ENCODE assay signal across 8 cellular contexts in the genomic region with DNA sequence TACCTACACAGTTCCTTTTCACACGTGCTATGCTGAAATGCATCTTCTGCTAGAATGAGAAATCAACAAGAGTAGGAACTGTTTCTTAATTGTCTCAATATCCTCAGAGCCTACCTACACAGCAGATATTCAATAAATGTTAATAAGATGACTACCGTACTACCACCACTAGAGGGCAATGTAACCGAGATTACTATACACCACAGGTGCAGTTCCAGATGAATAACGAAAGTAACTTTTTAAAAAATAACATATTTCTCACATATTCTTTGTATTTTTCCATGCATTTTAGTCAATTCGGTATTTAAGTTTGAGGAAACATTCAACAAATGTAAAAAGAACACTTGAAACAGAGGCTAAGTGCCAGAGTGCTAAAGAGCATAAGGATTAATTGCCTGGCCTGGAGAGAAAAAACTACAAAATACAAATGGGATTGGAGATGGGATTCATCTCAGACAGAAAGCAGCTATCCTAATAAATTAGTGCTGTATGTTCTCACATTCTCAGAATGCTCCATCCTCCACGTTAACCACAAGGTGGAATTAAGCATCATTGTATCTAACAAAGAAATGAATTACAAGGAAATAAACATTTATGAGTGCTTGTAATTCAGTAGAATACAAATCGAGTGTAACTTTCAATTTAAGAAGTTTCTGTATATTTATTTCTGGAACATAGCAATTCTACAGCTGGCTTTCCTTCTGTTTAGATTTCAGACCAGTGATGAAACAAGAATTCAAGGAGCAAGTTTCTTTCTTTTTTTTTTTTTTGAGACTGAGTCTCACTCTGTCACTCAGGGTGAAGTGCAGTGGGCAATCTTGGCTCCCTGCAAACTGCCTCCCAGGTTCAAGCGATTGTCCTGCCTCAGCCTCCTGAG. TPM values are rescaled to one million over a fixed set of nuclear protein-coding genes. Genes with fewer than 3 reads are reported as not detected.
DNase-seq lines count a peak whose midpoint lies in the region; ATAC-seq, FAIRE-seq and TF ChIP-seq lines count a peak whose summit lies in the region.

No MANE protein-coding gene starts in this region.

- DNase-seq in NCI-H510A treated with DMSO at 0.1 percent for 48 hours (lab: John Stamatoyannopoulos, UW) (peak; percentile 75), keratinocyte (ENCODE audit: low read depth, low spot score) (no peak), thoracic aorta (ENCODE audit: low spot score) (no peak)
- no peak for DNase-seq in effector CD8-positive, alpha-beta T cell (lab: John Stamatoyannopoulos, UW)

- peak; percentile 78 for FAIRE-seq in keratinocyte (lab: Jason Lieb, UNC)

- H3K9me2 ChIP-seq in DOHH2 (replicated peaks; ENCODE audit: control insufficient read depth, low read length) = no peaks in the 10 kb centered on the region

- H3K9ac ChIP-seq in keratinocyte (ENCODE audit: control insufficient read depth, extremely low read depth, insufficient read depth, low read length) = no peak overlapping the region

- 0 out of 2 replicates have a peak overlapping the region, but pooled peaks have one; percentile 40 for H3K4me3 ChIP-seq in DOHH2 (ENCODE audit: low read length)
- H3K4me3 ChIP-seq in keratinocyte (ENCODE audit: control insufficient read depth in 2 of 3, extremely low read depth in 1 of 3, insufficient read depth in 2 of 3, low read depth in 1 of 3, low read length in 3 of 3) = no peak overlapping the region
- H3K4me3 ChIP-seq in thoracic aorta = peak overlapping the region; percentile 64

- H3K36me3 Mint-ChIP-seq in brain = no peaks in the 10 kb centered on the region

- dilution Hi-C loops in keratinocyte (cut with MboI; ENCODE audit: extremely low pct_ligation_motif_present, low sequenced_read_pairs) = no loop called here

- peak overlapping the region; percentile 59 for H3K4me2 ChIP-seq in DOHH2 (ENCODE audit: low read length)
- H3K4me2 ChIP-seq in keratinocyte (ENCODE audit: control insufficient read depth, extremely low read depth, insufficient read depth, low read depth, low read length) = peak overlapping the region; percentile 35

- TF ChIP-seq CTCF in DOHH2 (IDR thresholded peaks at IDR 0.05; ENCODE audit: low read depth, low read length, poor library complexity, severe bottlenecking) (peak; percentile 54), brain (conservative IDR thresholded peaks at IDR 0.05) (peak; percentile 70 to 81), keratinocyte (optimal IDR thresholded peaks at IDR 0.05 in 1 of 3, IDR thresholded peaks at IDR 0.05 in 1 of 3, conservative IDR thresholded peaks at IDR 0.05 in 1 of 3; ENCODE audit: extremely low read depth in 1 of 3, insufficient read depth in 2 of 3, low read length in 3 of 3) (peak in 2 of 3 experiments; percentile 31 to 38), thoracic aorta (IDR thresholded peaks at IDR 0.05) (peak; percentile 70)

- H3K9me3 Mint-ChIP-seq in brain = no peaks in the 10 kb centered on the region

- no peaks in the 10 kb centered on the region for H3K79me2 ChIP-seq in DOHH2 (ENCODE audit: control insufficient read depth, low read length)
- H3K79me2 ChIP-seq in keratinocyte (ENCODE audit: control insufficient read depth, insufficient read depth, low read length) = no peaks in the 10 kb centered on the region

- H3K27me3 ChIP-seq in DOHH2 (ENCODE audit: control insufficient read depth, low read length) (peaks cover 18% of the 10 kb centered on the region; the same call in 1 of the 2 replicates), keratinocyte (ENCODE audit: control insufficient read depth, extremely low read depth, insufficient read depth, low read length) (peaks cover 9% of the 10 kb centered on the region), thoracic aorta (replicated peaks; ENCODE audit: insufficient read depth) (no peaks in the 10 kb centered on the region)

- ATAC-seq in GM19397 (IDR thresholded peaks at IDR 0.05; ENCODE audit: unreplicated experiment) = peak; percentile 91
- peak; percentile 90 for ATAC-seq in HG03342 (IDR thresholded peaks at IDR 0.05; ENCODE audit: unreplicated experiment)
- peak; percentile 68 for ATAC-seq in thoracic aorta (ENCODE audit: insufficient number of reproducible peaks, low FRiP score, low read depth)

- H3K9me3 ChIP-seq in DOHH2 (ENCODE audit: control insufficient read depth, insufficient read depth, low read length) (no peaks in the 10 kb centered on the region), keratinocyte (ENCODE audit: control insufficient read depth, low read depth, low read length) (no peaks in the 10 kb centered on the region), thoracic aorta (no peaks in the 10 kb centered on the region)

- H3K27ac Mint-ChIP-seq in brain = peak overlapping the region in 2 of 5 experiments; percentile 37 to 67

- H4K20me1 ChIP-seq in DOHH2 (ENCODE audit: control insufficient read depth, insufficient read depth, low read depth, low read length) (no peaks in the 10 kb centered on the region), keratinocyte (ENCODE audit: control insufficient read depth, extremely low read depth, insufficient read depth, low read length) (no peaks in the 10 kb centered on the region)

- H3K36me3 ChIP-seq in DOHH2 (ENCODE audit: control insufficient read depth, low read length) = no peaks in the 10 kb centered on the region
- H3K36me3 ChIP-seq in keratinocyte (ENCODE audit: control insufficient read depth in 2 of 2, extremely low read depth in 1 of 2, insufficient read depth in 2 of 2, low read length in 2 of 2) = no peaks in the 10 kb centered on the region
- no peaks in the 10 kb centered on the region for H3K36me3 ChIP-seq in thoracic aorta

- H3K4me3 Mint-ChIP-seq in brain = peak overlapping the region in 3 of 5 experiments; percentile 7 to 29 (median 23)

- peaks cover 6% of the 10 kb centered on the region for H3K27me3 Mint-ChIP-seq in brain

- H3K27ac ChIP-seq in DOHH2 (ENCODE audit: low read depth, low read length) = no peak overlapping the region
- no peak overlapping the region for H3K27ac ChIP-seq in keratinocyte (ENCODE audit: control insufficient read depth, insufficient read depth, low read length)
- H3K27ac ChIP-seq in thoracic aorta = no peak overlapping the region

- H3K9me1 ChIP-seq in keratinocyte (ENCODE audit: control insufficient read depth, extremely low read depth, insufficient read depth, low read length) = no peaks in the 10 kb centered on the region

- no peaks in the 10 kb centered on the region for H3F3A ChIP-seq in DOHH2 (ENCODE audit: control insufficient read depth, insufficient read depth)

- peaks cover 11% of the 10 kb centered on the region for H3K4me1 Mint-ChIP-seq in brain

- peaks cover 5% of the 10 kb centered on the region for H3K4me1 ChIP-seq in DOHH2 (ENCODE audit: control insufficient read depth, low read length)
- H3K4me1 ChIP-seq in keratinocyte (ENCODE audit: control insufficient read depth, extremely low read depth, insufficient read depth, low read length) = no peaks in the 10 kb centered on the region
- H3K4me1 ChIP-seq in thoracic aorta (ENCODE audit: control insufficient read depth in 1 of 2, low read depth in 2 of 2) = peaks cover 0 to 6% of the 10 kb centered on the region in 2 donors

- H2AFZ ChIP-seq in keratinocyte (ENCODE audit: control insufficient read depth, low read length) = no peak overlapping the region

RNA-seq across cellular contexts. Expression of a gene that starts 20.3 kb away (rescaled TPM):
- polyA plus RNA-seq in brain (ENCODE audit: insufficient read depth, low read depth, low replicate concordance) (3.1 TPM), keratinocyte (1.00 to 2.2 TPM (median 2.0 TPM) in 3 replicates)
- 0.82 TPM for polyA plus RNA-seq in keratinocyte (2011; ENCODE audit: low read depth)
- polyA plus RNA-seq in keratinocyte (2011; cell fraction: cytosol; rRNA removed) = 0.57 and 1.5 TPM in 2 replicates
- 2.6 and 3.2 TPM in 2 replicates for polyA plus RNA-seq in keratinocyte (2011; cell fraction: nucleus; rRNA removed)
- polyA plus RNA-seq in keratinocyte (2012; ENCODE audit: low replicate concordance) = 1.00 and 1.3 TPM in 2 replicates
- 1.8 to 4.7 TPM (median 2.6 TPM) in 3 replicates for polyA minus RNA-seq in keratinocyte
- 0.96 TPM for polyA minus RNA-seq in keratinocyte (2011; cell fraction: cytosol; rRNA and poly(A)+ RNA removed)
- polyA minus RNA-seq in keratinocyte (2011; cell fraction: nucleus; rRNA and poly(A)+ RNA removed) = 2.1 and 3.5 TPM in 2 replicates
- total RNA-seq in thoracic aorta = 10 to 100 TPM; 35.9 to 48.0 TPM

Comparison
In these comparisons a context has a peak if more than half of its experiments do, and no peak if none do; other contexts are left out.
1. H3K4me3 ChIP-seq: peak in DOHH2 (single experiment) and thoracic aorta (single experiment); none in keratinocyte (0 of 3).
2. Peak in every context shown above with its lines, with median percentiles within 50 percentile points of each other: CTCF ChIP-seq and ATAC-seq.